Comparison of ENCODE assay signal across 32 cellular contexts in the genomic region with DNA sequence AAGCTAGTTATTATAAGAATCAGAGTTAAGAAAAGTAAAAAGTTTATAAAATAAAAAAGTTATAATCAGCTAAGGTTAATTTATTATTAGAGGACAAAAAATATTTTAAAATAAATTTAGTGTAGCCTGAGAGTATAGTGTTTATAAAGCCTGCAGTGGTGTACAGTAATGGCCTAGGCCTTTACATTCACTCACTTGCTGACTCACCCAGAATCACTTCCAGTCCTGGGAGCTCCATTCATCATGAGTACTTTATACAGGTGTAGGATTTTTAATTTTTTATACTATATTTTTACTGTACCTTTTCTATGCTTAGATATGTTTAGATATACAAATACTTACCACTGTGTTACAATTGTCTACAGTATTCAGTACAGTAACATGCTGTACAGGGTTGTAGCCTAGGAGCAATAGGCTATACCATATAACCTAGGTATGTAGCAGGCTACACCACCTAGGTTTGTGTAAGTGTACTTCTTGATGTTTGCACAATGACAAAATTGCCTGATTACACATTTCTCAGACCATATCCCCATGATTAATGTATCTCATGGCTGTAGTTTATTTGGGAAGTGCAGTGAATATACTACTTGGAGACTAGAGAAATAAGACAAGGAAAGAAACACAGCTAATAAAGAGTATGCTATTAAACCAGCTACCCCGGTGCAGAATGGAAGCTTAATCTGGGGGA.
DNase-seq lines count a peak whose midpoint lies in the region; ATAC-seq and TF ChIP-seq lines count a peak whose summit lies in the region.
"Had no signal": no experiment of that assay in that cellular context is flagged by ENCODE, and none has a peak within 500 bp of the region (broad histone marks: within the 10 kb centered on the region; RNA-seq: fewer than 3 reads in every experiment).

No MANE protein-coding gene starts in this region.

- no peak overlapping the region for H2AFZ ChIP-seq in osteoblast (ENCODE audit: low read length)

- POLR2A ChIA-PET in GM10248 (lab: Yijun Ruan, JAX), result no interaction called here

- peaks cover 38% of the 10 kb centered on the region for H3K4me1 ChIP-seq in osteoblast (ENCODE audit: insufficient read depth, low read length)
- H3K4me1 ChIP-seq: transverse colon had no signal

- H3K4me3 ChIP-seq in osteoblast (ENCODE audit: insufficient read depth, low read length), result no peak overlapping the region
- H3K4me3 ChIP-seq: cardiac muscle cell, heart right ventricle, lung, transverse colon had no signal

- peaks cover 9% of the 10 kb centered on the region for H3K36me3 Mint-ChIP-seq in HFFc6 (ENCODE audit: low read depth)
- H3K36me3 Mint-ChIP-seq: CD14-positive monocyte; stimulated activated effector memory CD8-positive, alpha-beta T cell treated with anti-CD3 and anti-CD28 coated beads, Interleukin-12 subunit alpha, Interleukin-12 subunit beta, amount 100 ng/mL, for 72 hours had no signal

- H3K27ac Mint-ChIP-seq in HFFc6, result peak overlapping the region; percentile 96
- H3K27ac Mint-ChIP-seq: activated naive CD4-positive, alpha-beta T cell treated with anti-CD3 and anti-CD28 coated beads, Interleukin-2, amount 50 U/mL, for 72 hours; activated T-helper 2 cell treated with anti-CD3 and anti-CD28 coated beads, Interferon-gamma antibody, Interleukin-2, Interleukin-4, amounts not matched to agents 10 μg/mL and 5 μg/mL and 100 μg/mL, durations not matched to agents 14 hours and 24 hours and 36 hours; CD14-positive monocyte; nephron progenitor cell; stimulated activated effector memory CD8-positive, alpha-beta T cell treated with anti-CD3 and anti-CD28 coated beads, Interleukin-12 subunit alpha, Interleukin-12 subunit beta, amount 100 ng/mL, for 72 hours had no signal

- H3K27me3 Mint-ChIP-seq in HFFc6 (ENCODE audit: insufficient read depth), result peaks cover 2% of the 10 kb centered on the region

- ATAC-seq in esophagus mucosa, result peak; percentile 50
- ATAC-seq: activated naive CD4-positive, alpha-beta T cell treated with anti-CD3 and anti-CD28 coated beads, Interleukin-2, amount 50 U/mL, for 72 hours; heart right ventricle; stimulated activated effector memory CD8-positive, alpha-beta T cell treated with anti-CD3 and anti-CD28 coated beads, Interleukin-12 subunit alpha, Interleukin-12 subunit beta, amount 100 ng/mL, for 72 hours had no signal

- H3K4me2 ChIP-seq in osteoblast (ENCODE audit: insufficient read depth, low read length), result no peak overlapping the region

- H4K20me1 ChIP-seq in osteoblast (ENCODE audit: insufficient read depth, low read length), result no peaks in the 10 kb centered on the region

- no peaks in the 10 kb centered on the region for H3K27me3 ChIP-seq in osteoblast (ENCODE audit: insufficient read depth, low read length)
- H3K27me3 ChIP-seq: cardiac muscle cell, heart right ventricle, transverse colon had no signal

- H3K9me3 ChIP-seq in osteoblast (ENCODE audit: low read depth, low read length), result peaks cover 4% of the 10 kb centered on the region
- H3K9me3 ChIP-seq: transverse colon had no signal

- no peak for TF ChIP-seq CTCF in HFFc6 (IDR thresholded peaks at IDR 0.05)
- no peak for TF ChIP-seq CTCF in osteoblast (IDR thresholded peaks at IDR 0.05; ENCODE audit: extremely low read depth, low read depth, low read length)
- TF ChIP-seq CTCF in GM10248 (IDR thresholded peaks at IDR 0.05; ENCODE audit: control extremely low read depth, extremely low read depth, low read depth, missing control alignments), result no peak

- CTCF ChIA-PET in GM10248 (lab: Yijun Ruan, JAX), result interaction anchor here (1.2 to 1.6 kb wide), 4 partner anchors 12 to 106 kb away, joined by 4 to 5 read pairs (median 4); no protein-coding TSS in a partner anchor

- H3K36me3 ChIP-seq in osteoblast (ENCODE audit: insufficient read depth, low read length), result no peaks in the 10 kb centered on the region
- H3K36me3 ChIP-seq: cardiac muscle cell, heart right ventricle, transverse colon, WERI-Rb-1 had no signal

- peak overlapping the region; percentile 75 for H3K27ac ChIP-seq in osteoblast (ENCODE audit: low read depth, low read length)
- H3K27ac ChIP-seq: cardiac muscle cell, heart right ventricle, transverse colon, WERI-Rb-1 had no signal

- H3K79me2 ChIP-seq in osteoblast (ENCODE audit: insufficient read depth, low read length), result no peaks in the 10 kb centered on the region

- H3K4me1 Mint-ChIP-seq in HFFc6 (ENCODE audit: low read depth), result peaks cover 84% of the 10 kb centered on the region
- H3K4me1 Mint-ChIP-seq: CD14-positive monocyte; nephron progenitor cell; stimulated activated effector memory CD8-positive, alpha-beta T cell treated with anti-CD3 and anti-CD28 coated beads, Interleukin-12 subunit alpha, Interleukin-12 subunit beta, amount 100 ng/mL, for 72 hours had no signal

- H3K4me3 Mint-ChIP-seq in HFFc6, result no peak overlapping the region
- H3K4me3 Mint-ChIP-seq: CD14-positive monocyte; nephron progenitor cell; stimulated activated effector memory CD8-positive, alpha-beta T cell treated with anti-CD3 and anti-CD28 coated beads, Interleukin-12 subunit alpha, Interleukin-12 subunit beta, amount 100 ng/mL, for 72 hours had no signal

- H3K9me3 Mint-ChIP-seq in HFFc6, result peaks cover 13% of the 10 kb centered on the region

- DNase-seq in HFFc6 (peak; percentile 46), RKO (ENCODE audit: low spot score) (peak; percentile 35), osteoblast (ENCODE audit: insufficient read length, low spot score, missing footprints) (no peak), GM10248 (ENCODE audit: extremely low spot score) (no peak), activated gamma-delta T cell treated with Interleukin-2 at 50 U/mL for 16 hours (no peak), NOMO-1 treated with DMSO at 0.1 percent for 48 hours (lab: John Stamatoyannopoulos, UW; ENCODE audit: unreplicated experiment) (no peak)
- DNase-seq: activated CD4-positive, alpha-beta T cell treated with anti-CD3 and anti-CD28 coated beads for 48 hours; activated T-cell treated with anti-CD3 and anti-CD28 coated beads for 4 hours; Caco-2; DMS79; effector CD4-positive, alpha-beta T cell; erythroblast; foreskin melanocyte; heart right ventricle; KG1; kidney glomerular epithelial cell; MM.1S; NCI-H2029; nephron progenitor cell; SHP77 treated with DMSO at 0.1 percent for 48 hours; stimulated activated CD4-positive, alpha-beta T cell treated with anti-CD3 and anti-CD28 coated beads, Interleukin-15, amount 100 ng/mL, for 24 hours; stimulated activated CD4-positive, alpha-beta T cell treated with anti-CD3 and anti-CD28 coated beads, Interleukin-4, amount 100 ng/mL, for 4 hours; T1000; transverse colon; WERI-Rb-1 had no signal

Comparison
In these comparisons a context has a peak if more than half of its experiments do, and no peak if none do; other contexts are left out.
1. DNase-seq: peak in HFFc6 (single experiment) and RKO (single experiment); none in osteoblast (single experiment), GM10248 (single experiment), activated gamma-delta T cell treated with Interleukin-2 at 50 U/mL for 16 hours (single experiment) and NOMO-1 treated with DMSO at 0.1 percent for 48 hours (single experiment).